Comparison of ENCODE assay signal across 23 cellular contexts in the genomic region with DNA sequence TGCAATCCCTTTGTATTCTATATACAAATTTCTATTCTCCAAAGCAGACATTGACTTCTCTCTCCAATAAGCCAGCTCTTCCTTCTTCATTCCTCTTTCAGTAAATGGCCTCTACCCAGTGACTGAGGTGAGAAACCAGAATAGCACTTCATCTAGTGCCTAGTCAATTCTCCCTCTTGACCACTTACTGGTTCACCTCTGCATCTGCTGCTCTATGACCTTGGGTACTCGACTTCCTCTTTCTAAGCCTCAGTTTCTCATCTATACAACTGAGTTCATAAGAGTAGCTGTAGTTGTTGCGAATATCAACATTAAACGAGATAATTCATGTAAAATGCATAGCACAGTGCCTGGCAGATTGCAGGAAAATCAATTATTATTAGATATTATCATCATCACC. TPM values are rescaled to one million over a fixed set of nuclear protein-coding genes. Genes with fewer than 3 reads are reported as not detected.
A peak's percentile ranks its signal among the peaks of the same experiment; 100 is the strongest.
DNase-seq lines count a peak whose midpoint lies in the region; ATAC-seq, FAIRE-seq and TF ChIP-seq lines count a peak whose summit lies in the region.
"Had no signal": no experiment of that assay in that cellular context is flagged by ENCODE, and none has a peak within 500 bp of the region (broad histone marks: within the 10 kb centered on the region; RNA-seq: fewer than 3 reads in every experiment).

No MANE protein-coding gene starts in this region.

- H3K27me3 ChIP-seq in GM12878 (replicated peaks in 1 of 2; ENCODE audit: control insufficient read depth in 2 of 2, insufficient read depth in 2 of 2, low read length in 1 of 2), result no peaks in the 10 kb centered on the region
- no peaks in the 10 kb centered on the region for H3K27me3 ChIP-seq in CD8-positive, alpha-beta T cell (ENCODE audit: insufficient read depth, low read length)

- TF ChIP-seq CTCF in GM12878 (IDR thresholded peaks at IDR 0.05 in 2 of 3, conservative IDR thresholded peaks at IDR 0.05 in 1 of 3; ENCODE audit: control insufficient read depth in 2 of 3, extremely low read depth in 1 of 3, insufficient read depth in 1 of 3, low read depth in 3 of 3, low read length in 3 of 3), result no peak
- no peak for TF ChIP-seq CTCF in CD8-positive, alpha-beta T cell (IDR thresholded peaks at IDR 0.05)

- H3K27ac ChIP-seq in GM12878 (ENCODE audit: control insufficient read depth, insufficient read depth), result no peak overlapping the region
- no peak overlapping the region for H3K27ac ChIP-seq in CD8-positive, alpha-beta T cell (ENCODE audit: low read depth, low read length)
- H3K27ac ChIP-seq: neural progenitor cell had no signal

- H3K9me3 Mint-ChIP-seq in CD8-positive, alpha-beta T cell, result peaks cover 2% of the 10 kb centered on the region
- peaks cover 0 to 2% of the 10 kb centered on the region in 2 donors for H3K9me3 Mint-ChIP-seq in effector memory CD8-positive, alpha-beta T cell
- H3K9me3 Mint-ChIP-seq: CD4-positive, alpha-beta T cell; neural progenitor cell had no signal

- no peaks in the 10 kb centered on the region for H4K20me1 ChIP-seq in GM12878 (ENCODE audit: control insufficient read depth, insufficient read depth)

- TF ChIP-seq RAD21 in GM12878 (IDR thresholded peaks at IDR 0.05; ENCODE audit: insufficient read depth, low read depth, low read length), result no peak

- H2AFZ ChIP-seq in GM12878 (ENCODE audit: control insufficient read depth, low read depth, low read length), result no peak overlapping the region
- H2AFZ ChIP-seq: neural progenitor cell had no signal

- H3K4me3 ChIP-seq in GM12878, result no peak overlapping the region
- no peak overlapping the region for H3K4me3 ChIP-seq in CD8-positive, alpha-beta T cell (ENCODE audit: low read depth, low read length)
- H3K4me3 ChIP-seq: mucosa of descending colon, neural progenitor cell had no signal

- ATAC-seq in HG03175 (IDR thresholded peaks at IDR 0.05; ENCODE audit: unreplicated experiment) (peak; percentile 68), GM12878 (peak; percentile 69), left ventricle myocardium superior (no peak)
- no peak for ATAC-seq in CD8-positive, alpha-beta T cell
- ATAC-seq in effector memory CD8-positive, alpha-beta T cell (replicated peaks), result no peak
- ATAC-seq: mucosa of descending colon had no signal

- no peak overlapping the region for H3K4me3 Mint-ChIP-seq in CD8-positive, alpha-beta T cell
- H3K4me3 Mint-ChIP-seq in effector memory CD8-positive, alpha-beta T cell, result peak overlapping the region in 1 of 2 donors; percentile 68
- H3K4me3 Mint-ChIP-seq: CD4-positive, alpha-beta T cell; neural progenitor cell had no signal

- no TSS peak for BruUV-seq in GM12878 (replicated peaks; lab: Mats Ljungman, UMichigan)

- H3K4me1 ChIP-seq in GM12878 (ENCODE audit: control insufficient read depth, insufficient read depth, low read length), result peaks cover 7% of the 10 kb centered on the region; the same call in 1 of the 2 replicates
- peaks cover 20% of the 10 kb centered on the region for H3K4me1 ChIP-seq in CD8-positive, alpha-beta T cell (ENCODE audit: insufficient read depth, low read length)
- H3K4me1 ChIP-seq: neural progenitor cell had no signal

- peaks cover 67% of the 10 kb centered on the region for H3K4me1 Mint-ChIP-seq in CD8-positive, alpha-beta T cell (ENCODE audit: low read depth)
- H3K4me1 Mint-ChIP-seq in effector memory CD8-positive, alpha-beta T cell (ENCODE audit: low read depth in 2 of 2), result peaks cover 36 to 58% of the 10 kb centered on the region in 2 donors
- H3K4me1 Mint-ChIP-seq: neural progenitor cell had no signal

- POLR2A ChIA-PET in GM12878 (lab: Charles Lee), result interaction anchor here (1.1 to 2.2 kb wide), 4 partner anchors 9 to 17 kb away, joined by 4 to 7 read pairs (median 6); no protein-coding TSS in a partner anchor
- POLR2A ChIA-PET in CD8-positive, alpha-beta T cell (lab: Charles Lee), result no interaction called here

- H3K27me3 Mint-ChIP-seq in CD8-positive, alpha-beta T cell (ENCODE audit: low read depth), result no peaks in the 10 kb centered on the region
- no peaks in the 10 kb centered on the region for H3K27me3 Mint-ChIP-seq in effector memory CD8-positive, alpha-beta T cell
- H3K27me3 Mint-ChIP-seq: CD4-positive, alpha-beta T cell; progenitor cell of endocrine pancreas had no signal

- H3K27ac Mint-ChIP-seq in CD8-positive, alpha-beta T cell, result no peak overlapping the region
- H3K27ac Mint-ChIP-seq in effector memory CD8-positive, alpha-beta T cell, result peak overlapping the region in 1 of 2 donors; percentile 4
- H3K27ac Mint-ChIP-seq: CD4-positive, alpha-beta T cell; neural progenitor cell; progenitor cell of endocrine pancreas had no signal

- no peak for TF ChIP-seq EP300 in GM12878 (IDR thresholded peaks at IDR 0.05; ENCODE audit: borderline replicate concordance in 1 of 2, control insufficient read depth in 1 of 2, low read depth in 2 of 2, low read length in 2 of 2)

- in situ Hi-C loops in GM12878 (cut with MboI), result no loop called here

- H3K9ac ChIP-seq in GM12878 (ENCODE audit: control insufficient read depth, insufficient read depth, low read length), result no peak overlapping the region
- H3K9ac ChIP-seq: neural progenitor cell had no signal

- intact Hi-C loops in GM12878 (cut with micrococcal nuclease; ENCODE audit: unreplicated experiment), result no loop called here
- intact Hi-C loops in CD8-positive, alpha-beta T cell (cut with DNase I, micrococcal nuclease), result no loop called here
- intact Hi-C loops in left ventricle myocardium superior (cut with micrococcal nuclease), result no loop called here

- CTCF ChIA-PET in GM12878 (lab: Yijun Ruan, JAX), result interaction anchor here (1.1 to 5.1 kb wide), 8 partner anchors 9 to 118 kb away, joined by 3 to 68 read pairs (median 5); no protein-coding TSS in a partner anchor
- CTCF ChIA-PET in CD8-positive, alpha-beta T cell (lab: Charles Lee), result interaction anchor here (1.2 kb wide), 1 partner anchor 11 kb away, joined by 4 read pairs; no protein-coding TSS in a partner anchor

- H3K9me3 ChIP-seq in GM12878 (replicated peaks; ENCODE audit: control insufficient read depth, insufficient read depth, low read length), result no peaks in the 10 kb centered on the region
- H3K9me3 ChIP-seq in CD8-positive, alpha-beta T cell (ENCODE audit: low read length), result no peaks in the 10 kb centered on the region
- H3K9me3 ChIP-seq: mucosa of descending colon had no signal

- no peak for DNase-seq in GM12892 (ENCODE audit: insufficient read length)
- DNase-seq in GM19239 (ENCODE audit: insufficient read length, low spot score), result no peak
- no peak for DNase-seq in GM12878 (ENCODE audit: low read depth, low spot score)
- no peak for DNase-seq in CD8-positive, alpha-beta T cell
- no peak for DNase-seq in left ventricle myocardium superior
- no peak for DNase-seq in effector memory CD8-positive, alpha-beta T cell
- DNase-seq in cortex of kidney (lab: John Stamatoyannopoulos, UW), result no peak
- DNase-seq: activated CD4-positive, alpha-beta T cell treated with anti-CD3 and anti-CD28 coated beads for 48 hours; activated CD8-positive, alpha-beta memory T cell treated with anti-CD3 and anti-CD28 coated beads, Interleukin-2, amount 50 U/mL, for 4 hours; anterior cingulate cortex; CD4-positive, alpha-beta T cell; DMS79; HCEC 1CT; MM.1S; mucosa of descending colon; NCI-H1694 treated with DMSO at 0.1 percent for 48 hours; NCI-H748 treated with DMSO at 0.1 percent for 48 hours; Right ventricle myocardium superior; stimulated activated naive CD4-positive, alpha-beta T cell treated with Interleukin-2 at 50 U/mL for 16 hours; trophoblast cell had no signal

- H3K36me3 ChIP-seq in GM12878 (ENCODE audit: control insufficient read depth in 2 of 2, insufficient read depth in 2 of 2, low read length in 1 of 2), result no peaks in the 10 kb centered on the region
- no peaks in the 10 kb centered on the region for H3K36me3 ChIP-seq in CD8-positive, alpha-beta T cell (ENCODE audit: insufficient read depth, low read length)
- H3K36me3 ChIP-seq: neural progenitor cell had no signal

- FAIRE-seq in GM12892 (lab: Jason Lieb, UNC), result peak; percentile 63
- FAIRE-seq in GM19239 (lab: Jason Lieb, UNC), result peak; percentile 40
- FAIRE-seq in GM12878 (lab: Jason Lieb, UNC), result no peak

- H3K4me2 ChIP-seq in GM12878 (ENCODE audit: control insufficient read depth, insufficient read depth), result no peak overlapping the region
- H3K4me2 ChIP-seq: neural progenitor cell had no signal

- SMC1A ChIA-PET in GM12878 (lab: Charles Lee; ENCODE audit: uncharacterized antibody, unreplicated experiment), result interaction anchor here (0.7 to 5.0 kb wide), 8 partner anchors 11 to 117 kb away, joined by 3 to 59 read pairs (median 4); no protein-coding TSS in a partner anchor

- RAD21 ChIA-PET in GM12878 (lab: Charles Lee; ENCODE audit: unreplicated experiment), result interaction anchor here (1.1 to 4.0 kb wide), 4 partner anchors 11 to 118 kb away, joined by 3 to 38 read pairs (median 6); a partner anchor contains a TSS

- TF ChIP-seq POLR2A in GM12892 (IDR thresholded peaks at IDR 0.05; ENCODE audit: low read depth, low read length), result no peak
- TF ChIP-seq POLR2A in GM12878 (IDR thresholded peaks at IDR 0.05; ENCODE audit: low read depth, low read length), result no peak

- peaks cover 3% of the 10 kb centered on the region; the same call in 1 of the 2 replicates for H3K79me2 ChIP-seq in GM12878 (ENCODE audit: control insufficient read depth, insufficient read depth, low read length)

- H3K36me3 Mint-ChIP-seq in CD8-positive, alpha-beta T cell, result no peaks in the 10 kb centered on the region
- H3K36me3 Mint-ChIP-seq in effector memory CD8-positive, alpha-beta T cell (ENCODE audit: insufficient read depth), result peaks cover 3% of the 10 kb centered on the region
- H3K36me3 Mint-ChIP-seq: neural progenitor cell had no signal

- WGBS in GM12878 (ENCODE audit: insufficient coverage, insufficient replicate concordance, low lambda C conversion rate, missing lambda C conversion rate), result 82% methylated on average over 3 of the region's 3 CpGs

RNA-seq across cellular contexts. Expression of a gene that starts 12.4 kb away (rescaled TPM):
- polyA plus RNA-seq in GM12892 (2012; ENCODE audit: missing spikeins), result 7.9 TPM
- 162 and 169 TPM in 2 replicates for total RNA-seq in GM12878 (2013; cell fraction: nucleolus; rRNA removed)
- total RNA-seq in GM12878 (2014; rRNA removed) (8.8 and 9.7 TPM in 2 replicates), GM12878 (2014; rRNA removed; fragmentation: Illumina TruSeq; extraction: Trizol) (6.5 and 7.9 TPM in 2 replicates), GM12878 (2021) (6.5 and 9.7 TPM in 2 replicates), left ventricle myocardium superior (11.9 TPM)
- 2.3 TPM for polyA plus RNA-seq in GM12878 (2011; ENCODE audit: low read depth)
- polyA plus RNA-seq in GM12878 (2011; rRNA removed) (28.1 and 34.2 TPM in 2 replicates), GM12878 (2014; fragmentation: Illumina TruSeq; extraction: Trizol) (6.1 and 12.4 TPM in 2 replicates), GM12878 (2014; fragmentation: Nextera tagmentation; extraction: Ambion mirVana) (1 to 10 TPM; 3.7 to 5.2 TPM), GM12878 (2014; rRNA removed) (4.1 and 4.8 TPM in 2 replicates), GM12878 (2016; fragmentation: Nextera tagmentation; extraction: Ambion mirVana) (1 to 10 TPM; 3.3 to 3.9 TPM)
- polyA plus RNA-seq in GM12878 (2011; cell fraction: cytosol; rRNA removed), result 14.0 and 15.9 TPM in 2 replicates
- polyA plus RNA-seq in GM12878 (2011; cell fraction: nucleus; rRNA removed), result 30.5 and 30.7 TPM in 2 replicates
- polyA plus RNA-seq in GM12878 (2012), result 4.2 and 4.3 TPM in 2 replicates
- polyA minus RNA-seq in GM12878 (2011; rRNA and poly(A)+ RNA removed), result 91.2 and 123 TPM in 2 replicates
- polyA minus RNA-seq in GM12878 (2011; cell fraction: cytosol; rRNA and poly(A)+ RNA removed), result 13.1 and 15.3 TPM in 2 replicates
- polyA minus RNA-seq in GM12878 (2011; cell fraction: nucleus; rRNA and poly(A)+ RNA removed), result 94.7 and 122 TPM in 2 replicates
- 10 to 100 TPM; 34.1 to 38.7 TPM for total RNA-seq in CD8-positive, alpha-beta T cell

Comparison
In these comparisons a context has a peak if more than half of its experiments do, and no peak if none do; other contexts are left out.
1. ATAC-seq: peak in HG03175 (single experiment) and GM12878 (single experiment); none in CD8-positive, alpha-beta T cell (single experiment), left ventricle myocardium superior (single experiment) and effector memory CD8-positive, alpha-beta T cell (single experiment).